Comparison of ENCODE assay signal across 11 cellular contexts in genomic region chr3:23035927-23036640, GRCh38.
DNase-seq lines count a peak whose midpoint lies in the region; ATAC-seq, FAIRE-seq and TF ChIP-seq lines count a peak whose summit lies in the region.
"Had no signal": no experiment of that assay in that cellular context is flagged by ENCODE, and none has a peak within 500 bp of the region (broad histone marks: within the 10 kb centered on the region; RNA-seq: fewer than 3 reads in every experiment).

No MANE protein-coding gene starts in this region.

- H3K4me1 ChIP-seq in BLaER1 treated with 17β-estradiol and CSF1 and Interleukin-3, amounts not matched to agents 10 nM and 100 nM, result peaks cover 0 to 21% (median 13%) of the 10 kb centered on the region in 10 experiments; a peak in 15 of 20 replicates
- H3K4me1 ChIP-seq in PC-9 (replicated peaks; ENCODE audit: insufficient read depth), result peaks cover 10% of the 10 kb centered on the region; the same call in 1 of the 2 replicates
- peaks cover 25% of the 10 kb centered on the region for H3K4me1 ChIP-seq in lower lobe of right lung

- no peaks in the 10 kb centered on the region for H4K20me1 ChIP-seq in BLaER1 treated with 17β-estradiol and CSF1 and Interleukin-3, amounts not matched to agents 10 nM and 100 nM
- H4K20me1 ChIP-seq in PC-9 (ENCODE audit: insufficient read depth), result no peaks in the 10 kb centered on the region

- intact Hi-C loops in PC-9 (cut with micrococcal nuclease; ENCODE audit: unreplicated experiment), result loop anchor here (2.0 to 5.0 kb wide), 2 partner anchors 61 to 79 kb away; no protein-coding TSS in a partner anchor
- intact Hi-C loops in lower lobe of right lung (cut with DNase I), result no loop called here

- H3F3A ChIP-seq in PC-9 (ENCODE audit: insufficient read depth, low read depth), result no peaks in the 10 kb centered on the region

- H3K9ac ChIP-seq in BLaER1 treated with 17β-estradiol and CSF1 and Interleukin-3, amounts not matched to agents 10 nM and 100 nM, result no peak overlapping the region

- H3K9me3 ChIP-seq in BLaER1 treated with 17β-estradiol and CSF1 and Interleukin-3, amounts not matched to agents 10 nM and 100 nM (replicated peaks in 1 of 11), result peaks cover 0 to 10% (median 7%) of the 10 kb centered on the region in 11 experiments; a peak in 9 of 22 replicates
- H3K9me3 ChIP-seq in PC-9 (ENCODE audit: insufficient read depth, low read depth) (no peaks in the 10 kb centered on the region), lower lobe of right lung (no peaks in the 10 kb centered on the region)

- H3K79me2 ChIP-seq in PC-9 (ENCODE audit: low read depth), result no peaks in the 10 kb centered on the region

- no peak for TF ChIP-seq CTCF in PC-9 (conservative IDR thresholded peaks at IDR 0.05)
- no peak for TF ChIP-seq CTCF in lower lobe of right lung (IDR thresholded peaks at IDR 0.05)

- peak overlapping the region in 6 of 11 experiments; percentile 6 to 51 (median 33); a peak in 5 of 22 replicates for H3K4me2 ChIP-seq in BLaER1 treated with 17β-estradiol and CSF1 and Interleukin-3, amounts not matched to agents 10 nM and 100 nM
- peak overlapping the region; percentile 57 for H3K4me2 ChIP-seq in PC-9

- no peaks in the 10 kb centered on the region for H3K36me3 ChIP-seq in BLaER1 treated with 17β-estradiol and CSF1 and Interleukin-3, amounts not matched to agents 10 nM and 100 nM
- H3K36me3 ChIP-seq in PC-9 (ENCODE audit: low read depth), result no peaks in the 10 kb centered on the region
- no peaks in the 10 kb centered on the region for H3K36me3 ChIP-seq in lower lobe of right lung

- no peaks in the 10 kb centered on the region for H3K27me3 ChIP-seq in BLaER1 treated with 17β-estradiol and CSF1 and Interleukin-3, amounts not matched to agents 10 nM and 100 nM
- no peaks in the 10 kb centered on the region for H3K27me3 ChIP-seq in PC-9 (ENCODE audit: insufficient read depth, low read depth)
- H3K27me3 ChIP-seq in lower lobe of right lung (ENCODE audit: low read depth), result no peaks in the 10 kb centered on the region

- FAIRE-seq in GM12892 (lab: Jason Lieb, UNC), result peak; percentile 75
- FAIRE-seq: urothelium cell line had no signal

- H2AFZ ChIP-seq in PC-9, result 0 out of 2 replicates have a peak overlapping the region, but pooled peaks have one; percentile 14

- no peak overlapping the region for H3K4me3 ChIP-seq in BLaER1 treated with 17β-estradiol and CSF1 and Interleukin-3, amounts not matched to agents 10 nM and 100 nM
- H3K4me3 ChIP-seq in PC-9 (peak overlapping the region; percentile 0; the same call in 1 of the 2 replicates), lower lobe of right lung (no peak overlapping the region)

- DNase-seq in GM12892 (ENCODE audit: insufficient read length), result no peak
- peak; percentile 40 to 84 for DNase-seq in PC-9
- peak; percentile 53 for DNase-seq in lower lobe of right lung
- no peak for DNase-seq in stimulated activated CD4-positive, alpha-beta T cell treated with anti-CD3 and anti-CD28 coated beads, Interleukin-15, amount 100 ng/mL, for 24 hours
- no peak for DNase-seq in NCI-H2029 (lab: John Stamatoyannopoulos, UW)
- DNase-seq: activated CD8-positive, alpha-beta memory T cell treated with anti-CD3 and anti-CD28 coated beads, Interleukin-2, amount 10 ng/mL, durations not matched to agents 7 days and 5 days; mesenchymal stem cell had no signal

- H3K9me2 ChIP-seq in PC-9 (ENCODE audit: insufficient read depth), result no peaks in the 10 kb centered on the region

- POLR2A ChIA-PET in PC-9 (lab: Charles Lee; ENCODE audit: unreplicated experiment), result interaction anchor here (0.6 to 0.8 kb wide), 3 partner anchors 19 to 912 kb away, joined by 3 to 6 read pairs (median 5); no protein-coding TSS in a partner anchor

- BruUV-seq in PC-9 (replicated peaks; lab: Mats Ljungman, UMichigan), result no TSS peak

- ATAC-seq in lower lobe of right lung (peak; percentile 27 to 61), GM21786 (IDR thresholded peaks at IDR 0.05; ENCODE audit: unreplicated experiment) (no peak), GM21576 (IDR thresholded peaks at IDR 0.05; ENCODE audit: unreplicated experiment) (no peak)
- ATAC-seq: activated CD8-positive, alpha-beta memory T cell treated with anti-CD3 and anti-CD28 coated beads, Interleukin-2, amount 10 ng/mL, durations not matched to agents 7 days and 5 days had no signal

- no peak overlapping the region for H3K27ac ChIP-seq in BLaER1 treated with 17β-estradiol and CSF1 and Interleukin-3, amounts not matched to agents 10 nM and 100 nM
- no peak overlapping the region for H3K27ac ChIP-seq in PC-9
- H3K27ac ChIP-seq in lower lobe of right lung, result peak overlapping the region; percentile 33

- TF ChIP-seq POLR2A in GM12892 (IDR thresholded peaks at IDR 0.05; ENCODE audit: low read depth, low read length), result no peak

- CTCF ChIA-PET in PC-9 (lab: Charles Lee), result no interaction called here

Comparison
In these comparisons a context has a peak if more than half of its experiments do, and no peak if none do; other contexts are left out.
1. DNase-seq: peak in PC-9 (2 of 2) and lower lobe of right lung (single experiment); none in GM12892 (single experiment), stimulated activated CD4-positive, alpha-beta T cell treated with anti-CD3 and anti-CD28 coated beads, Interleukin-15, amount 100 ng/mL, for 24 hours (single experiment) and NCI-H2029 (single experiment).
2. ATAC-seq: peak in lower lobe of right lung (2 of 2); none in GM21786 (single experiment) and GM21576 (single experiment).